Comparison of ENCODE assay signal across 8 cellular contexts in the genomic region with DNA sequence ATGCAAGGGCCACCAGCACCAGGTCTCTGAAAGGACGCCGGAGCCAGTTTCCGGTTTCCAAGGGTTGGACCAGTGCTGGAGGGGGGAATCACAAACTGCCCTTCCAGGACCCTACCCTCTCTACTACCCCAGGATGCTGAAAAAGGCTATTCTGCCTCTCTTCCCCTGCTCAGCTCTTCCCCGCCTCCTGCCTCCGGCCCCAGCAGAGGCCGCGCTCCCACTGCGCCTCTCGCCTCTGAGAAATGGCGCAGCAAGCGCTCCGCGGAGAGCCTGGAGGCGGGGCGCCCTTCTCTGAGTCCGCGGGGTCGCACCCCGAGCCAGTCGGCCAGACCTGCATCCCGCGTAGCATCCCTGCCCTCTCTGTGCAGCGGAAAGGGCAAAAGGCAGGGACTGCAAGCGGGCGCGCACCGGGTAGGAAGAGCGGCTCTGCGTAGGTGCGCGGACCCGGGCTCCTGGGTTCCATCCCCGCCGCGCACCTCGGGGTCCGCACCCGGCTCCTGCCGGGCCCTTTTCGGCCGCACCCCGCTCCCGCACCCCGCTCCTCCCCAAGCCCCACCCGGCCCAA. TPM values are rescaled to one million over a fixed set of nuclear protein-coding genes. Genes with fewer than 3 reads are reported as not detected.
A peak's percentile ranks its signal among the peaks of the same experiment; 100 is the strongest.
DNase-seq lines count a peak whose midpoint lies in the region; ATAC-seq and TF ChIP-seq lines count a peak whose summit lies in the region.

No MANE protein-coding gene starts in this region.

- no peaks in the 10 kb centered on the region for H3K36me3 Mint-ChIP-seq in naive thymus-derived CD8-positive, alpha-beta T cell

- H3K27me3 ChIP-seq in BE2C: no peaks in the 10 kb centered on the region
- peaks cover 3% of the 10 kb centered on the region for H3K27me3 ChIP-seq in HL-60 (ENCODE audit: insufficient read depth, poor library complexity, severe bottlenecking)
- H3K27me3 ChIP-seq in dorsolateral prefrontal cortex: peaks cover 0 to 62% (median 35%) of the 10 kb centered on the region in 45 donors

- H3K27me3 Mint-ChIP-seq in naive thymus-derived CD8-positive, alpha-beta T cell: peaks cover 11 to 52% (median 39%) of the 10 kb centered on the region in 5 donors

- H3K27ac ChIP-seq in HL-60 (replicated peaks) (no peak overlapping the region), dorsolateral prefrontal cortex (peak overlapping the region in 15 of 59 donors; percentile 1 to 60 (median 26))

- H3K4me1 ChIP-seq in BE2C: peaks cover 28% of the 10 kb centered on the region

- no peak for TF ChIP-seq POLR2A in erythroblast (IDR thresholded peaks at IDR 0.05; ENCODE audit: low read length)

- ATAC-seq in naive thymus-derived CD8-positive, alpha-beta T cell: no peak
- no peak for ATAC-seq in GM18498 (IDR thresholded peaks at IDR 0.05; ENCODE audit: unreplicated experiment)

- H3K4me1 Mint-ChIP-seq in naive thymus-derived CD8-positive, alpha-beta T cell: peaks cover 0 to 7% (median 3%) of the 10 kb centered on the region in 4 donors

- peak overlapping the region in 7 of 10 donors; percentile 30 to 63 (median 52) for H3K4me3 Mint-ChIP-seq in naive thymus-derived CD8-positive, alpha-beta T cell

- no peak overlapping the region for H3K27ac Mint-ChIP-seq in naive thymus-derived CD8-positive, alpha-beta T cell

- no peaks in the 10 kb centered on the region for H3K9me3 Mint-ChIP-seq in naive thymus-derived CD8-positive, alpha-beta T cell

- intact Hi-C loops in dorsolateral prefrontal cortex (cut with DNase I): no loop called here

- TF ChIP-seq CTCF in BE2C (IDR thresholded peaks at IDR 0.05; ENCODE audit: low read depth, low read length) (peak; percentile 16; the same call in 1 of the 2 replicates), HL-60 (IDR thresholded peaks at IDR 0.05; ENCODE audit: insufficient read depth, low read length) (no peak), dorsolateral prefrontal cortex (IDR thresholded peaks at IDR 0.05 in 54 of 56, conservative IDR thresholded peaks at IDR 0.05 in 2 of 56; ENCODE audit: low read depth in 1 of 56, partially characterized antibody in 56 of 56) (peak in 1 of 56 donors; percentile 8)

- H3K9me3 ChIP-seq in BE2C: no peaks in the 10 kb centered on the region

- H3K36me3 ChIP-seq in BE2C: peaks cover 37% of the 10 kb centered on the region

- POLR2A ChIA-PET in naive thymus-derived CD8-positive, alpha-beta T cell (lab: Charles Lee): no interaction called here

- DNase-seq in BE2C: peak; percentile 68
- peak in 1 of 2 experiments; percentile 36 for DNase-seq in HL-60 (ENCODE audit: low read depth in 1 of 2, low spot score in 1 of 2)
- no peak for DNase-seq in dorsolateral prefrontal cortex
- no peak for DNase-seq in naive thymus-derived CD8-positive, alpha-beta T cell
- DNase-seq in erythroblast (lab: John Stamatoyannopoulos, UW): no peak
- no peak for DNase-seq in EL
- no peak for DNase-seq in dermis blood vessel endothelial cell

- H3K4me3 ChIP-seq in BE2C (ENCODE audit: low read depth, low read length) (peak overlapping the region; percentile 91), HL-60 (replicated peaks; ENCODE audit: insufficient read depth, low read length) (peak overlapping the region; percentile 77), dorsolateral prefrontal cortex (peak overlapping the region in 56 of 59 donors; percentile 19 to 71 (median 55))

RNA-seq across cellular contexts. Expression of a gene that starts 0.5 kb away (rescaled TPM):
- 310 TPM for polyA plus RNA-seq in BE2C (2012; ENCODE audit: insufficient read depth, insufficient read length, low read depth)
- 10 to 100 TPM in 85 of 120 experiments, 1 to 10 TPM in 35; 5.1 to 24.7 (median 12.0) TPM for total RNA-seq in dorsolateral prefrontal cortex
- not detected for total RNA-seq in naive thymus-derived CD8-positive, alpha-beta T cell
- polyA plus RNA-seq in naive thymus-derived CD8-positive, alpha-beta T cell: not detected
- total RNA-seq in dermis blood vessel endothelial cell: 1.0 and 1.2 TPM in 2 replicates
